ENCODE assay signal across 14 cellular contexts in genomic region chr3:36763111-36763849, GRCh38. TPM values are rescaled to one million over a fixed set of nuclear protein-coding genes. Genes with fewer than 3 reads are reported as not detected.
DNase-seq lines count a peak whose midpoint lies in the region; ATAC-seq and TF ChIP-seq lines count a peak whose summit lies in the region.
"Had no signal": no experiment of that assay in that cellular context is flagged by ENCODE, and none has a peak within 500 bp of the region (broad histone marks: within the 10 kb centered on the region; RNA-seq: fewer than 3 reads in every experiment).

No MANE protein-coding gene starts in this region.

- no peaks in the 10 kb centered on the region for H3K9me3 Mint-ChIP-seq in activated T-cell treated with anti-CD3 and anti-CD28 coated beads, Interleukin-2, amount 50 U/mL, for 24 hours
- no peaks in the 10 kb centered on the region for H3K9me3 Mint-ChIP-seq in activated T-cell treated with anti-CD3 and anti-CD28 coated beads, Interleukin-2, amount 50 U/mL, for 4 hours

- H3K27ac Mint-ChIP-seq in activated T-cell treated with anti-CD3 and anti-CD28 coated beads, Interleukin-2, amount 50 U/mL, for 24 hours = no peak overlapping the region

- peaks cover 6% of the 10 kb centered on the region for H3K4me1 Mint-ChIP-seq in activated T-cell treated with anti-CD3 and anti-CD28 coated beads, Interleukin-2, amount 50 U/mL, for 24 hours (ENCODE audit: low read depth)
- peaks cover 4% of the 10 kb centered on the region for H3K4me1 Mint-ChIP-seq in activated T-cell treated with anti-CD3 and anti-CD28 coated beads, Interleukin-2, amount 50 U/mL, for 4 hours (ENCODE audit: low read depth)

- no peak for DNase-seq in activated T-cell treated with anti-CD3 and anti-CD28 coated beads, Interleukin-2, amount 50 U/mL, for 24 hours
- no peak for DNase-seq in activated T-cell treated with anti-CD3 and anti-CD28 coated beads, Interleukin-2, amount 50 U/mL, for 4 hours
- DNase-seq in SK-N-DZ (ENCODE audit: low spot score) (peak; percentile 46), iPS DF 19.7 (ENCODE audit: low read depth, low spot score) (peak; percentile 33), gastrocnemius medialis (no peak), AG20443 (ENCODE audit: low spot score) (no peak)
- DNase-seq: activated T-cell treated with anti-CD3 and anti-CD28 coated beads, Interleukin-2, amount 50 U/mL, for 1 hour; foreskin melanocyte; GF-D8; KG1; Peyer's patch; stimulated activated CD4-positive, alpha-beta T cell treated with anti-CD3 and anti-CD28 coated beads, Interleukin-12 subunit alpha, Interleukin-12 subunit beta, amount 100 ng/mL, for 4 hours had no signal

- no peaks in the 10 kb centered on the region for H3K36me3 ChIP-seq in gastrocnemius medialis
- H3K36me3 ChIP-seq: Peyer's patch had no signal

- H3K4me1 ChIP-seq in gastrocnemius medialis = no peaks in the 10 kb centered on the region

- H3K36me3 Mint-ChIP-seq in activated T-cell treated with anti-CD3 and anti-CD28 coated beads, Interleukin-2, amount 50 U/mL, for 24 hours (ENCODE audit: low read depth) = no peaks in the 10 kb centered on the region
- no peaks in the 10 kb centered on the region for H3K36me3 Mint-ChIP-seq in activated T-cell treated with anti-CD3 and anti-CD28 coated beads, Interleukin-2, amount 50 U/mL, for 4 hours (ENCODE audit: insufficient read depth)

- no peak for ATAC-seq in activated T-cell treated with anti-CD3 and anti-CD28 coated beads, Interleukin-2, amount 50 U/mL, for 4 hours
- ATAC-seq in gastrocnemius medialis (no peak), HG02642 (IDR thresholded peaks at IDR 0.05; ENCODE audit: poor library complexity, unreplicated experiment) (no peak), GM19455 (IDR thresholded peaks at IDR 0.05; ENCODE audit: unreplicated experiment) (no peak)

- peaks cover 79% of the 10 kb centered on the region for H3K27me3 Mint-ChIP-seq in activated T-cell treated with anti-CD3 and anti-CD28 coated beads, Interleukin-2, amount 50 U/mL, for 24 hours
- H3K27me3 Mint-ChIP-seq in activated T-cell treated with anti-CD3 and anti-CD28 coated beads, Interleukin-2, amount 50 U/mL, for 4 hours (ENCODE audit: low read depth) = peaks cover 68% of the 10 kb centered on the region

- peak overlapping the region in 3 of 4 donors; percentile 25 to 44 (median 31) for H3K4me3 ChIP-seq in gastrocnemius medialis

- in situ Hi-C loops in gastrocnemius medialis (cut with MboI; ENCODE audit: low sequenced_read_pairs in 4 of 4) = no loop called here

- no peak overlapping the region for H3K27ac ChIP-seq in gastrocnemius medialis
- H3K27ac ChIP-seq: Peyer's patch had no signal

- no peaks in the 10 kb centered on the region for H3K9me3 ChIP-seq in gastrocnemius medialis
- H3K9me3 ChIP-seq: Peyer's patch had no signal

- peak overlapping the region; percentile 30 for H3K4me3 Mint-ChIP-seq in activated T-cell treated with anti-CD3 and anti-CD28 coated beads, Interleukin-2, amount 50 U/mL, for 24 hours
- H3K4me3 Mint-ChIP-seq in activated T-cell treated with anti-CD3 and anti-CD28 coated beads, Interleukin-2, amount 50 U/mL, for 4 hours = no peak overlapping the region

- no peak for TF ChIP-seq CTCF in gastrocnemius medialis (IDR thresholded peaks at IDR 0.05 in 4 of 5, conservative IDR thresholded peaks at IDR 0.05 in 1 of 5)

- H3K27me3 ChIP-seq in gastrocnemius medialis = peaks cover 3 to 21% (median 14%) of the 10 kb centered on the region in 3 donors
- H3K27me3 ChIP-seq: Peyer's patch had no signal

- intact Hi-C loops in gastrocnemius medialis (cut with DNase I; ENCODE audit: low total_unique reads) = no loop called here

- no peak for TF ChIP-seq POLR2A in gastrocnemius medialis (IDR thresholded peaks at IDR 0.05)

RNA-seq across cellular contexts. Expression of gene DCLK3, which starts 1.1 kb away (rescaled TPM):
- not detected for total RNA-seq in activated T-cell treated with anti-CD3 and anti-CD28 coated beads, Interleukin-2, amount 50 U/mL, for 4 hours
- 5.6 and 8.0 TPM in 2 replicates for polyA plus RNA-seq in SK-N-DZ (2014; cell fraction: cytosol; rRNA removed)
- polyA plus RNA-seq in SK-N-DZ (2014; cell fraction: nucleus; rRNA removed) = 4.1 and 4.5 TPM in 2 replicates
- total RNA-seq in gastrocnemius medialis = under 1 TPM; 0.10 to 0.55 (median 0.47) TPM
- total RNA-seq: Peyer's patch had no signal

Comparison
In these comparisons a context has a peak if more than half of its experiments do, and no peak if none do; other contexts are left out.
1. DNase-seq: peak in SK-N-DZ (single experiment) and iPS DF 19.7 (single experiment); none in activated T-cell treated with anti-CD3 and anti-CD28 coated beads, Interleukin-2, amount 50 U/mL, for 24 hours (single experiment), activated T-cell treated with anti-CD3 and anti-CD28 coated beads, Interleukin-2, amount 50 U/mL, for 4 hours (single experiment), gastrocnemius medialis (0 of 2) and AG20443 (single experiment).